ENCODE assay signal across 18 cellular contexts in genomic region chr10:58661336-58661735, GRCh38.
DNase-seq lines count a peak whose midpoint lies in the region; TF ChIP-seq lines count a peak whose summit lies in the region.
"Had no signal": no experiment of that assay in that cellular context is flagged by ENCODE, and none has a peak within 500 bp of the region (broad histone marks: within the 10 kb centered on the region; RNA-seq: fewer than 3 reads in every experiment).

No MANE protein-coding gene starts in this region.

- H3K27me3 Mint-ChIP-seq in HFFc6 (ENCODE audit: insufficient read depth): no peaks in the 10 kb centered on the region; the same call in 1 of the 2 replicates
- no peaks in the 10 kb centered on the region for H3K27me3 Mint-ChIP-seq in T-helper 2 cell treated with Interferon-gamma antibody and Interleukin-4, amounts not matched to agents 5 μg/mL and 100 μg/mL, for 36 hours (ENCODE audit: low read depth)
- H3K27me3 Mint-ChIP-seq: stimulated activated naive B cell treated with anti-CD40 and anti-IgM and Interleukin-4, amounts not matched to agents 10 μg/mL and 1 μg/mL and 100 μg/mL, for 72 hours had no signal

- peak overlapping the region; percentile 76 for H3K4me3 Mint-ChIP-seq in HFFc6
- H3K4me3 Mint-ChIP-seq in T-helper 2 cell treated with Interferon-gamma antibody and Interleukin-4, amounts not matched to agents 5 μg/mL and 100 μg/mL, for 36 hours: no peak overlapping the region
- H3K4me3 Mint-ChIP-seq: nephron progenitor cell; stimulated activated naive B cell treated with anti-CD40 and anti-IgM and Interleukin-4, amounts not matched to agents 10 μg/mL and 1 μg/mL and 100 μg/mL, for 72 hours had no signal

- TF ChIP-seq EP300 in suprapubic skin (IDR thresholded peaks at IDR 0.05): no peak

- no peak for TF ChIP-seq CTCF in HFFc6 (IDR thresholded peaks at IDR 0.05)
- no peak for TF ChIP-seq CTCF in suprapubic skin (IDR thresholded peaks at IDR 0.05)

- H3K36me3 ChIP-seq in adipocyte (ENCODE audit: control insufficient read depth, insufficient read depth, low read length, severe bottlenecking) (no peaks in the 10 kb centered on the region), suprapubic skin (no peaks in the 10 kb centered on the region)
- H3K36me3 ChIP-seq: Peyer's patch, transverse colon had no signal

- peaks cover 21% of the 10 kb centered on the region for H3K9me3 Mint-ChIP-seq in HFFc6
- H3K9me3 Mint-ChIP-seq in T-helper 2 cell treated with Interferon-gamma antibody and Interleukin-4, amounts not matched to agents 5 μg/mL and 100 μg/mL, for 36 hours: peaks cover 17% of the 10 kb centered on the region

- DNase-seq in HFFc6 (peak; percentile 64), adipocyte (ENCODE audit: low read depth) (peak; percentile 84), fibroblast of peridontal ligament (ENCODE audit: extremely low read depth) (peak; percentile 91), suprapubic skin (ENCODE audit: low spot score in 2 of 2) (no peak), NCI-H1930 (lab: John Stamatoyannopoulos, UW) (no peak)
- DNase-seq in stimulated activated CD4-positive, alpha-beta T cell treated with anti-CD3 and anti-CD28 coated beads, Interleukin-15, amount 100 ng/mL, for 24 hours: no peak
- DNase-seq in T-helper 2 cell treated with Interferon-gamma antibody and Interleukin-4, amounts not matched to agents 5 μg/mL and 100 μg/mL, for 36 hours (ENCODE audit: low spot score): no peak
- DNase-seq: cerebellar nuclear complex; NCI-H1092; NCI-H2107; NCI-H82; nephron progenitor cell; Peyer's patch; stimulated activated naive B cell treated with anti-CD40 and anti-IgM and Interleukin-4, amounts not matched to agents 10 μg/mL and 1 μg/mL and 100 μg/mL, for 72 hours; transverse colon had no signal

- TF ChIP-seq POLR2A in suprapubic skin (IDR thresholded peaks at IDR 0.05): no peak

- WGBS in suprapubic skin: 73% methylated on average over 1 of the region's 1 CpG

- H3K9ac ChIP-seq in adipocyte (ENCODE audit: low read length): peak overlapping the region; percentile 35

- H3K27me3 ChIP-seq in adipocyte (replicated peaks; ENCODE audit: control insufficient read depth, insufficient read depth, low read length) (no peaks in the 10 kb centered on the region), suprapubic skin (no peaks in the 10 kb centered on the region)
- H3K27me3 ChIP-seq: Peyer's patch, transverse colon had no signal

- H3K9me3 ChIP-seq in adipocyte (ENCODE audit: control insufficient read depth, low read length): peaks cover 11% of the 10 kb centered on the region
- peaks cover 5% of the 10 kb centered on the region for H3K9me3 ChIP-seq in suprapubic skin
- H3K9me3 ChIP-seq: Peyer's patch had no signal

- H3K27ac ChIP-seq in suprapubic skin: peak overlapping the region; percentile 65
- H3K27ac ChIP-seq: C4-2B, HL-60, Peyer's patch, transverse colon had no signal

- peak overlapping the region; percentile 83 for H3K27ac Mint-ChIP-seq in HFFc6
- no peak overlapping the region for H3K27ac Mint-ChIP-seq in T-helper 2 cell treated with Interferon-gamma antibody and Interleukin-4, amounts not matched to agents 5 μg/mL and 100 μg/mL, for 36 hours
- H3K27ac Mint-ChIP-seq: nephron progenitor cell; stimulated activated naive B cell treated with anti-CD40 and anti-IgM and Interleukin-4, amounts not matched to agents 10 μg/mL and 1 μg/mL and 100 μg/mL, for 72 hours had no signal

- peaks cover 49% of the 10 kb centered on the region for H3K4me1 ChIP-seq in adipocyte (ENCODE audit: control insufficient read depth, insufficient read depth, low read length)
- peaks cover 4% of the 10 kb centered on the region for H3K4me1 ChIP-seq in suprapubic skin
- H3K4me1 ChIP-seq: Peyer's patch had no signal

- H3K4me3 ChIP-seq in adipocyte (ENCODE audit: low read length): peak overlapping the region; percentile 51
- no peak overlapping the region for H3K4me3 ChIP-seq in suprapubic skin
- H3K4me3 ChIP-seq: K562, Peyer's patch, transverse colon had no signal

- peaks cover 57% of the 10 kb centered on the region for H3K36me3 Mint-ChIP-seq in HFFc6 (ENCODE audit: low read depth)
- no peaks in the 10 kb centered on the region for H3K36me3 Mint-ChIP-seq in T-helper 2 cell treated with Interferon-gamma antibody and Interleukin-4, amounts not matched to agents 5 μg/mL and 100 μg/mL, for 36 hours (ENCODE audit: low read depth)

- H3K4me1 Mint-ChIP-seq in HFFc6 (ENCODE audit: low read depth): peaks cover 81% of the 10 kb centered on the region
- H3K4me1 Mint-ChIP-seq in T-helper 2 cell treated with Interferon-gamma antibody and Interleukin-4, amounts not matched to agents 5 μg/mL and 100 μg/mL, for 36 hours (ENCODE audit: low read depth): no peaks in the 10 kb centered on the region
- H3K4me1 Mint-ChIP-seq: nephron progenitor cell; stimulated activated naive B cell treated with anti-CD40 and anti-IgM and Interleukin-4, amounts not matched to agents 10 μg/mL and 1 μg/mL and 100 μg/mL, for 72 hours had no signal

Comparison
In these comparisons a context has a peak if more than half of its experiments do, and no peak if none do; other contexts are left out.
1. DNase-seq: peak in HFFc6 (single experiment), adipocyte (single experiment) and fibroblast of peridontal ligament (single experiment); none in suprapubic skin (0 of 2), stimulated activated CD4-positive, alpha-beta T cell treated with anti-CD3 and anti-CD28 coated beads, Interleukin-15, amount 100 ng/mL, for 24 hours (single experiment), NCI-H1930 (0 of 2) and T-helper 2 cell treated with Interferon-gamma antibody and Interleukin-4, amounts not matched to agents 5 μg/mL and 100 μg/mL, for 36 hours (single experiment).